In the genomic region with DNA sequence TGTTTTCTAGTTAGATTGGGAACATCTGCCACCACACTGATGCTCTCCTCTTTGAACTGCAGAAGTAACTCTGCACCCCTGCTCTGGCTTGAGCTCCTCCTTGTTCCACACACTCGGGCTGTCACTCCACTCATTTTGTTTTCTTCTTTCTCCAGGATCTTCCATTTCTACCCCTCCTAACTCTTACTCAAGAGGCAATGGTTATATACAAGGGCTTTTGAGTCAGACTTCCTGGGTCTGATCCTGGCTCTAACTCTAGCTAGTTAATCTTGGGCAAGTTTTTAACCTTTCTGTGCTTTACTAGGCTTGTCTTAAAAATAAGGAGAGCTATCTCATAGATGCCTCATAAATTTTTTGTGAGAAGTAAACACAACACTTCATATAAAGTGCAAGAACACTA, we compare ENCODE assay signal across 1 cellular context.
TF ChIP-seq lines count a peak whose summit lies in the region.

No MANE protein-coding gene starts in this region.

TF ChIP-seq in IMR-90, 13 proteins besides CTCF, POLR2A, EP300 and RAD21:
- TF ChIP-seq SMC3 (IDR thresholded peaks at IDR 0.05; ENCODE audit: low read depth, low read length), result no peak
- TF ChIP-seq CEBPB (IDR thresholded peaks at IDR 0.05; ENCODE audit: low read depth, low read length), result peak; percentile 45; the same call in 1 of the 2 replicates
